Comparison of ENCODE assay signal across 8 cellular contexts in genomic region chr19:58002384-58003152, GRCh38. TPM values are rescaled to one million over a fixed set of nuclear protein-coding genes. Genes with fewer than 3 reads are reported as not detected.
DNase-seq lines count a peak whose midpoint lies in the region; ATAC-seq and TF ChIP-seq lines count a peak whose summit lies in the region.

Gene ZNF606, minus strand, starts transcription at chr19:58002820. Its CDS starts 1,501 bp downstream, at chr19:58001319.

- H4K20me1 ChIP-seq in OCI-LY3 (ENCODE audit: insufficient read depth, low read length): no peaks in the 10 kb centered on the region

- peak; percentile 94 for ATAC-seq in CD8-positive, alpha-beta T cell
- ATAC-seq in GM19455 (IDR thresholded peaks at IDR 0.05; ENCODE audit: unreplicated experiment): peak; percentile 89
- peak; percentile 99 for ATAC-seq in activated T-cell treated with anti-CD3 and anti-CD28 coated beads, Interleukin-2, amount 50 U/mL, for 4 hours
- peak; percentile 97 for ATAC-seq in esophagus mucosa

- intact Hi-C loops in CD8-positive, alpha-beta T cell (cut with DNase I, micrococcal nuclease): loop anchor here (1.0 to 10.0 kb wide), 15 partner anchors 55 to 1608 kb away; partner anchors contain the start of genes ZNF417 (in 2 of the 2), ZSCAN18 (in 2 of the 2), TRAPPC2B (in 1 of the 2) and ZNF135 (in 1 of the 2)

- H3K9ac ChIP-seq in OCI-LY3 (ENCODE audit: low read length): peak within 1 kb of the TSS; percentile 61

- DNase-seq in CD8-positive, alpha-beta T cell: peak; percentile 72 to 90 (median 84)
- peak; percentile 80 to 85 for DNase-seq in HL-60 (ENCODE audit: low read depth in 1 of 2, low spot score in 1 of 2)
- peak; percentile 78 for DNase-seq in activated T-cell treated with anti-CD3 and anti-CD28 coated beads, Interleukin-2, amount 50 U/mL, for 4 hours
- peak; percentile 65 to 70 for DNase-seq in stimulated activated CD8-positive, alpha-beta memory T cell treated with anti-CD3 and anti-CD28 coated beads, Interleukin-7, amount 100 ng/mL, for 1 hour (ENCODE audit: low read depth in 2 of 2)

- peak within 1 kb of the TSS; percentile 95 for H2AFZ ChIP-seq in OCI-LY3 (ENCODE audit: low read depth, low read length)

- H3K9me3 ChIP-seq in CD8-positive, alpha-beta T cell (ENCODE audit: low read length): peaks cover 22% of the 10 kb centered on the region
- H3K9me3 ChIP-seq in OCI-LY3 (ENCODE audit: insufficient read depth, low read length): peaks cover 49% of the 10 kb centered on the region
- peaks cover 24 to 54% of the 10 kb centered on the region in 2 donors for H3K9me3 ChIP-seq in muscle layer of duodenum (ENCODE audit: control insufficient read depth in 1 of 2, low read length in 2 of 2)

- H3K4me3 Mint-ChIP-seq in CD8-positive, alpha-beta T cell: peak within 1 kb of the TSS; percentile 87
- H3K4me3 Mint-ChIP-seq in activated T-cell treated with anti-CD3 and anti-CD28 coated beads, Interleukin-2, amount 50 U/mL, for 4 hours: peak within 1 kb of the TSS; percentile 82

- H3K9me3 Mint-ChIP-seq in CD8-positive, alpha-beta T cell: peaks cover 36% of the 10 kb centered on the region
- peaks cover 36% of the 10 kb centered on the region for H3K9me3 Mint-ChIP-seq in activated T-cell treated with anti-CD3 and anti-CD28 coated beads, Interleukin-2, amount 50 U/mL, for 4 hours

- peak within 1 kb of the TSS; percentile 94 for H3K27ac Mint-ChIP-seq in CD8-positive, alpha-beta T cell

- peak within 1 kb of the TSS; percentile 93 for H3K4me3 ChIP-seq in CD8-positive, alpha-beta T cell (ENCODE audit: low read depth, low read length)
- H3K4me3 ChIP-seq in HL-60 (replicated peaks; ENCODE audit: insufficient read depth, low read length) (peak within 1 kb of the TSS; percentile 64), OCI-LY3 (ENCODE audit: low read length) (peak within 1 kb of the TSS; percentile 82), muscle layer of duodenum (ENCODE audit: low read depth in 1 of 2, low read length in 2 of 2) (peak within 1 kb of the TSS; percentile 94 to 97)

- peaks cover 8% of the 10 kb centered on the region for H3K79me2 ChIP-seq in OCI-LY3 (ENCODE audit: low read length)

- CTCF ChIA-PET in CD8-positive, alpha-beta T cell (lab: Charles Lee): interaction anchor here (1.1 to 1.2 kb wide), 4 partner anchors 10 to 598 kb away, joined by 3 read pairs; no protein-coding TSS in a partner anchor

- peak within 1 kb of the TSS; percentile 82 for H3K27ac ChIP-seq in CD8-positive, alpha-beta T cell (ENCODE audit: low read depth, low read length)
- H3K27ac ChIP-seq in HL-60 (replicated peaks): peak within 1 kb of the TSS; percentile 93
- H3K27ac ChIP-seq in OCI-LY3 (ENCODE audit: low read length): no peak within 1 kb of the TSS
- peak within 1 kb of the TSS; percentile 27 for H3K27ac ChIP-seq in muscle layer of duodenum (ENCODE audit: low read length)

- peaks cover 34% of the 10 kb centered on the region for H3K4me1 Mint-ChIP-seq in CD8-positive, alpha-beta T cell (ENCODE audit: low read depth)
- peaks cover 34% of the 10 kb centered on the region for H3K4me1 Mint-ChIP-seq in activated T-cell treated with anti-CD3 and anti-CD28 coated beads, Interleukin-2, amount 50 U/mL, for 4 hours (ENCODE audit: low read depth)

- H3K4me2 ChIP-seq in OCI-LY3 (ENCODE audit: low read length): peak within 1 kb of the TSS; percentile 67

- H3K4me1 ChIP-seq in CD8-positive, alpha-beta T cell (ENCODE audit: insufficient read depth, low read length): peaks cover 20% of the 10 kb centered on the region
- H3K4me1 ChIP-seq in OCI-LY3 (ENCODE audit: low read length) (peaks cover 8% of the 10 kb centered on the region), muscle layer of duodenum (ENCODE audit: control insufficient read depth in 1 of 2, insufficient read depth in 2 of 2, low read length in 2 of 2) (peaks cover 6 to 19% of the 10 kb centered on the region in 2 donors)

- H3K27me3 Mint-ChIP-seq in CD8-positive, alpha-beta T cell (ENCODE audit: low read depth): no peaks in the 10 kb centered on the region
- no peaks in the 10 kb centered on the region for H3K27me3 Mint-ChIP-seq in activated T-cell treated with anti-CD3 and anti-CD28 coated beads, Interleukin-2, amount 50 U/mL, for 4 hours (ENCODE audit: low read depth)

- TF ChIP-seq CTCF in CD8-positive, alpha-beta T cell (IDR thresholded peaks at IDR 0.05): no peak
- no peak for TF ChIP-seq CTCF in HL-60 (IDR thresholded peaks at IDR 0.05; ENCODE audit: insufficient read depth, low read length)
- no peak for TF ChIP-seq CTCF in OCI-LY3 (IDR thresholded peaks at IDR 0.05; ENCODE audit: low read depth, low read length)

- peaks cover 21% of the 10 kb centered on the region for H3K36me3 ChIP-seq in CD8-positive, alpha-beta T cell (ENCODE audit: insufficient read depth, low read length)
- H3K36me3 ChIP-seq in OCI-LY3 (replicated peaks; ENCODE audit: low read depth, low read length) (peaks cover 80% of the 10 kb centered on the region), muscle layer of duodenum (ENCODE audit: control insufficient read depth in 1 of 2, insufficient read depth in 2 of 2, low read length in 2 of 2) (peaks cover 34 to 79% of the 10 kb centered on the region in 2 donors)

- H3K36me3 Mint-ChIP-seq in CD8-positive, alpha-beta T cell: peaks cover 86% of the 10 kb centered on the region
- H3K36me3 Mint-ChIP-seq in activated T-cell treated with anti-CD3 and anti-CD28 coated beads, Interleukin-2, amount 50 U/mL, for 4 hours (ENCODE audit: insufficient read depth): peaks cover 77% of the 10 kb centered on the region

- no peaks in the 10 kb centered on the region for H3K27me3 ChIP-seq in CD8-positive, alpha-beta T cell (ENCODE audit: insufficient read depth, low read length)
- H3K27me3 ChIP-seq in HL-60 (ENCODE audit: insufficient read depth, poor library complexity, severe bottlenecking) (no peaks in the 10 kb centered on the region), OCI-LY3 (ENCODE audit: low read depth, low read length) (no peaks in the 10 kb centered on the region), muscle layer of duodenum (ENCODE audit: low read depth, low read length) (no peaks in the 10 kb centered on the region)

- POLR2A ChIA-PET in CD8-positive, alpha-beta T cell (lab: Charles Lee): interaction anchor here (0.6 to 2.4 kb wide), 26 partner anchors 9 to 1407 kb away, joined by 3 to 15 read pairs (median 4); partner anchors contain the start of genes ZNF135, ZNF274, ZNF329 and ZNF417

RNA-seq across cellular contexts. Expression of gene ZNF606, which starts in this region (rescaled TPM):
- total RNA-seq in CD8-positive, alpha-beta T cell: 10 to 100 TPM; 11.2 to 13.0 TPM
- total RNA-seq in activated T-cell treated with anti-CD3 and anti-CD28 coated beads, Interleukin-2, amount 50 U/mL, for 4 hours: 1 to 10 TPM; 3.1 to 4.2 (median 4.0) TPM
- total RNA-seq in esophagus mucosa: 5.4 TPM
